In the genomic region with DNA sequence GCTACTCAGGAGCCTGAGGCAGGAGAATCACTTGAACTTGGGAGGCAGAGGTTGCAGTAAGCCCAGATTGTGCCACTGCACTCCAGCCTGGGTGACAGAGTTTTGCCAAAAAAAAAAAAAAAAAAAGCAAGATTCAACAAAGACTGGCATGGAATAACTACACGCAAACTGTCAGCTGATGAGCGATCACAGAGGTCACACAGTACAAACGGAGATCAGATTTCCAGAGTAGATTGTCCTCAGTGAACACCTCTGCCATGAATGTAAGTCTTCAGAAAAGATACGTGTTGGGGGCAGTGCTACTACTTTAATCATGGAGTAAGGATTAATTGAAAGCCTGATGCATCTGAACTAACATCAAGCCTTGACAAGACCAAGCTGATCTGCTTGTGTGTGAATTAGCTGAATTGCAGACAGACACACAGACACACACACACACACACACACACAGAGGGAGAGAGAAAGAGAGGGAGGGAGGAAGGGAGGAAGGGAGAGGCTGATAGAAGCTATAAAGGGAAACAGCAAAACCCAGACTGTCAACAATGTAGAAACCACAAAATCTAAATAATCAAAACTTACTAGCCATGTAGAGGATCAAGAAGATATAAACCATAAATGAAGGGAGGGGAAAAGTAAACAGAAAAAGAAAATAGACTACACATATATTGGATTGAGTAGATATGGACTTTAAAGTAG, we compare ENCODE assay signal across 18 cellular contexts.
"Had no signal": no experiment of that assay in that cellular context is flagged by ENCODE, and none has a peak within 500 bp of the region (broad histone marks: within the 10 kb centered on the region; RNA-seq: fewer than 3 reads in every experiment).

No MANE protein-coding gene starts in this region.

- FAIRE-seq: colon, small intestine, TTC549 had no signal

- H3K4me2 ChIP-seq: hepatocyte had no signal

- H3K36me3 ChIP-seq: left lung had no signal

- DNase-seq: activated CD4-positive, alpha-beta T cell treated with anti-CD3 and anti-CD28 coated beads, Interleukin-2, amount 10 ng/mL, durations not matched to agents 7 days and 5 days; activated CD8-positive, alpha-beta memory T cell treated with anti-CD3 and anti-CD28 coated beads for 24 hours; activated gamma-delta T cell treated with Interleukin-2 at 50 U/mL for 16 hours; amniotic stem cell; caudate nucleus; erythroblast; islet precursor cell; left lung; occipital lobe; right cardiac atrium; small intestine; stimulated activated CD4-positive, alpha-beta T cell treated with anti-CD3 and anti-CD28 coated beads, Interleukin-4, amount 100 ng/mL, for 4 hours; stimulated activated CD8-positive, alpha-beta memory T cell treated with anti-CD3 and anti-CD28 coated beads, Interleukin-4, amount 100 ng/mL, for 48 hours; stimulated activated naive CD4-positive, alpha-beta T cell treated with Interleukin-2 at 50 U/mL for 16 hours had no signal

- H3K9me3 ChIP-seq: left lung had no signal

- ATAC-seq: left lung; natural killer cell treated with Interleukin-12 subunit alpha and Interleukin-12 subunit beta and Interleukin-15 and Interleukin-18, amount 100 ng/mL, for 72 hours; right cardiac atrium had no signal

- H3K4me1 ChIP-seq: left lung had no signal

- H3K4me3 ChIP-seq: hepatocyte, left lung had no signal

- H3K79me2 ChIP-seq: hepatocyte had no signal

- H3K27ac ChIP-seq: hepatocyte, left lung had no signal

- H2AFZ ChIP-seq: hepatocyte had no signal

- H3K27me3 ChIP-seq: hepatocyte, left lung had no signal
